Comparison of ENCODE assay signal across 1 cellular context in the genomic region with DNA sequence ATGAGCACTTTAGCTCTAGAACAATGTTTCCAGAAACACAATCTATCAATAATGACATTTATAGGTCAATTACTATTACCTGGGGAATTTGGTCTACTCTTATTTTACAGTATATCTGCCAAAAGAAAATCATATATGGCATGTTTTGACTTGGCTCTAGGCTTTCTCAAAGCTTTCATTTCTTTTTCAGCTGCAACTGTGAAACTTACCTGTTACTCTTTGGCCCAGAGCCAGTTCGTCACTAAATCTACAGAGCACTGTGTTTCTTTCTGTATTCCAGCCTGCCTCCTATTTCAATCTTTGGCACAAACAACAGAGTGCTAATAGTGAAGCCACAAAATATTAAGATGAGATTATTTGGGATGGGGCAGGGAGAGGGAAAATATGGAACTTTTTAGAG.
TF ChIP-seq lines count a peak whose summit lies in the region.

No MANE protein-coding gene starts in this region.

TF ChIP-seq in K562, 482 proteins besides CTCF, POLR2A, EP300 and RAD21 (continued from another document):
- TF ChIP-seq, protein P1, sequence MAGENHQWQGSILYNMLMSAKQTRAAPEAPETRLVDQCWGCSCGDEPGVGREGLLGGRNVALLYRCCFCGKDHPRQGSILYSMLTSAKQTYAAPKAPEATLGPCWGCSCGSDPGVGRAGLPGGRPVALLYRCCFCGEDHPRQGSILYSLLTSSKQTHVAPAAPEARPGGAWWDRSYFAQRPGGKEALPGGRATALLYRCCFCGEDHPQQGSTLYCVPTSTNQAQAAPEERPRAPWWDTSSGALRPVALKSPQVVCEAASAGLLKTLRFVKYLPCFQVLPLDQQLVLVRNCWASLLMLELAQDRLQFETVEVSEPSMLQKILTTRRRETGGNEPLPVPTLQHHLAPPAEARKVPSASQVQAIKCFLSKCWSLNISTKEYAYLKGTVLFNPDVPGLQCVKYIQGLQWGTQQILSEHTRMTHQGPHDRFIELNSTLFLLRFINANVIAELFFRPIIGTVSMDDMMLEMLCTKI (IDR thresholded peaks at IDR 0.05; ENCODE audit: partially characterized antibody), result no peak
- TF ChIP-seq EHMT2 (IDR thresholded peaks at IDR 0.05) (no peak), ZC3H4 (CRISPR knock-in tag; IDR thresholded peaks at IDR 0.05; ENCODE audit: borderline replicate concordance) (no peak)
- TF ChIP-seq, protein P2, sequence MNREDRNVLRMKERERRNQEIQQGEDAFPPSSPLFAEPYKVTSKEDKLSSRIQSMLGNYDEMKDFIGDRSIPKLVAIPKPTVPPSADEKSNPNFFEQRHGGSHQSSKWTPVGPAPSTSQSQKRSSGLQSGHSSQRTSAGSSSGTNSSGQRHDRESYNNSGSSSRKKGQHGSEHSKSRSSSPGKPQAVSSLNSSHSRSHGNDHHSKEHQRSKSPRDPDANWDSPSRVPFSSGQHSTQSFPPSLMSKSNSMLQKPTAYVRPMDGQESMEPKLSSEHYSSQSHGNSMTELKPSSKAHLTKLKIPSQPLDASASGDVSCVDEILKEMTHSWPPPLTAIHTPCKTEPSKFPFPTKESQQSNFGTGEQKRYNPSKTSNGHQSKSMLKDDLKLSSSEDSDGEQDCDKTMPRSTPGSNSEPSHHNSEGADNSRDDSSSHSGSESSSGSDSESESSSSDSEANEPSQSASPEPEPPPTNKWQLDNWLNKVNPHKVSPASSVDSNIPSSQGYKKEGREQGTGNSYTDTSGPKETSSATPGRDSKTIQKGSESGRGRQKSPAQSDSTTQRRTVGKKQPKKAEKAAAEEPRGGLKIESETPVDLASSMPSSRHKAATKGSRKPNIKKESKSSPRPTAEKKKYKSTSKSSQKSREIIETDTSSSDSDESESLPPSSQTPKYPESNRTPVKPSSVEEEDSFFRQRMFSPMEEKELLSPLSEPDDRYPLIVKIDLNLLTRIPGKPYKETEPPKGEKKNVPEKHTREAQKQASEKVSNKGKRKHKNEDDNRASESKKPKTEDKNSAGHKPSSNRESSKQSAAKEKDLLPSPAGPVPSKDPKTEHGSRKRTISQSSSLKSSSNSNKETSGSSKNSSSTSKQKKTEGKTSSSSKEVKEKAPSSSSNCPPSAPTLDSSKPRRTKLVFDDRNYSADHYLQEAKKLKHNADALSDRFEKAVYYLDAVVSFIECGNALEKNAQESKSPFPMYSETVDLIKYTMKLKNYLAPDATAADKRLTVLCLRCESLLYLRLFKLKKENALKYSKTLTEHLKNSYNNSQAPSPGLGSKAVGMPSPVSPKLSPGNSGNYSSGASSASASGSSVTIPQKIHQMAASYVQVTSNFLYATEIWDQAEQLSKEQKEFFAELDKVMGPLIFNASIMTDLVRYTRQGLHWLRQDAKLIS (CRISPR knock-in tag; IDR thresholded peaks at IDR 0.05), result no peak
